Comparison of ENCODE assay signal across 16 cellular contexts in the genomic region with DNA sequence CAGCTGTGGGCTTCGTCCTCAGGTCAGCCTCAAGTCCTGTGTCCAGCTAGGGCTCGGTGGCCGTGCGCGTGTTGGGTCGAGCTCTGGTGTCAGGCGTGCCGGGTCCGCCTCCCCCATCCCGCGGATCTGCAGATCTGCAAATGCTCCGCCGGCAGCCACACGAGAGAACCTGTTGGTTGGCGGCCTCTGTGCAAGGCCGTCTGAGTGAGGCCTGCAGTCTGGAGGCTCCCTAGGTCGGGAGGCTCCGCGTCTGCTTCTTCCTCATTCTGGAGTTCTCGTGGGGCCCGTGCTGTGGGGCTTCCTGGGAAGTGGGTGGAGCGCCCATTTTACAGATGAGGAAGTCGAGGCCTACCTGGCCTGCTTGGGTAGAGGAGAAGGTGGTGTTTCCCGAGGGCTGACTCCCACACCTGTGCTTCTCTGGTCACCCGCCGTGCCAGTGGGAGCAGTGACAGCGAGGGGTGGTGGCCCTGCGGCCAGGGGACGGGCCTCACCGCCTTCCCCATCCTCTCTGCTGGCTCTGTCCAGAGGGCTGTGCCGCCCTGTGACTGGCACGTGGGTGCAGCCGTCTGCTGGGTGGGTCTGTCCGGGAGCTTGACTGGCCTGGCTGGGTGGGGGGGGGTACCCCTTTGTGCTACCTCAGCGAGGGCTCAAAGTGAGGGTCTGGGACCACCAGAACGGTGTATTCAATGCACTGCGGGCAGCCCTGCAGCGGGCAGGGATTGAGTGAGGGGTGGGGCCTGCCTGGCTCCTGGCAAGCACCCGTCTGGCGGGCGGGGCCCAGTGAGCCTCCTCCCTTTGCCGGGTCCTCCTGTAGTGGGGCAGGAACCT. TPM values are rescaled to one million over a fixed set of nuclear protein-coding genes. Genes with fewer than 3 reads are reported as not detected.
DNase-seq lines count a peak whose midpoint lies in the region; ATAC-seq and TF ChIP-seq lines count a peak whose summit lies in the region.
"Had no signal": no experiment of that assay in that cellular context is flagged by ENCODE, and none has a peak within 500 bp of the region (broad histone marks: within the 10 kb centered on the region; RNA-seq: fewer than 3 reads in every experiment).

No MANE protein-coding gene starts in this region.

- H3K4me3 ChIP-seq in OCI-LY7 (ENCODE audit: low read depth, low read length, poor library complexity, severe bottlenecking) = no peak overlapping the region
- peak overlapping the region in 4 of 8 donors; percentile 8 to 92 (median 78) for H3K4me3 ChIP-seq in spleen
- no peak overlapping the region for H3K4me3 ChIP-seq in left ventricle myocardium inferior
- H3K4me3 ChIP-seq: pancreas, PC-9 had no signal

- no peaks in the 10 kb centered on the region for H3K9me3 Mint-ChIP-seq in activated CD4-positive, alpha-beta T cell treated with anti-CD3 and anti-CD28 coated beads, Interleukin-2, amount 10 ng/mL, durations not matched to agents 7 days and 5 days
- H3K9me3 Mint-ChIP-seq in effector memory CD8-positive, alpha-beta T cell = no peaks in the 10 kb centered on the region

- H3K27ac ChIP-seq in OCI-LY7 (ENCODE audit: low read depth, low read length, poor library complexity, severe bottlenecking) (no peak overlapping the region), spleen (peak overlapping the region in 5 of 8 donors; percentile 97 to 99 (median 99)), left ventricle myocardium inferior (replicated peaks) (no peak overlapping the region)
- H3K27ac ChIP-seq: pancreas, PC-9 had no signal

- H4K20me1 ChIP-seq in OCI-LY7 (ENCODE audit: insufficient read depth, low read length) = no peaks in the 10 kb centered on the region; the same call in 1 of the 2 replicates

- no peaks in the 10 kb centered on the region for H3K27me3 ChIP-seq in spleen (replicated peaks in 1 of 7)
- no peaks in the 10 kb centered on the region for H3K27me3 ChIP-seq in left ventricle myocardium inferior (ENCODE audit: low read depth)
- H3K27me3 ChIP-seq: pancreas had no signal

- 72 to 86% (median 81%) methylated on average over 30 to 42 of the region's 42 CpGs for WGBS in spleen, 5 donors

- ATAC-seq in effector memory CD8-positive, alpha-beta T cell (replicated peaks) = no peak
- ATAC-seq: pancreas had no signal

- TF ChIP-seq CTCF in OCI-LY7 (conservative IDR thresholded peaks at IDR 0.05; ENCODE audit: low read length) = no peak
- no peak for TF ChIP-seq CTCF in spleen (IDR thresholded peaks at IDR 0.05 in 8 of 11, conservative IDR thresholded peaks at IDR 0.05 in 3 of 11)
- TF ChIP-seq CTCF in left ventricle myocardium inferior (IDR thresholded peaks at IDR 0.05; ENCODE audit: borderline replicate concordance) = no peak

- H3K36me3 Mint-ChIP-seq in activated CD4-positive, alpha-beta T cell treated with anti-CD3 and anti-CD28 coated beads, Interleukin-2, amount 10 ng/mL, durations not matched to agents 7 days and 5 days (ENCODE audit: low read depth) = peaks cover 13% of the 10 kb centered on the region
- H3K36me3 Mint-ChIP-seq in effector memory CD8-positive, alpha-beta T cell (ENCODE audit: insufficient read depth) = peaks cover 55% of the 10 kb centered on the region

- H3K79me2 ChIP-seq in OCI-LY7 (ENCODE audit: insufficient read depth, low read depth, low read length) = peaks cover 55% of the 10 kb centered on the region

- H3K27ac Mint-ChIP-seq in activated CD4-positive, alpha-beta T cell treated with anti-CD3 and anti-CD28 coated beads, Interleukin-2, amount 10 ng/mL, durations not matched to agents 7 days and 5 days = peak overlapping the region; percentile 31
- H3K27ac Mint-ChIP-seq in effector memory CD8-positive, alpha-beta T cell = peak overlapping the region; percentile 96 to 98

- POLR2A ChIA-PET in activated CD4-positive, alpha-beta T cell treated with anti-CD3 and anti-CD28 coated beads, Interleukin-2, amount 10 ng/mL, durations not matched to agents 7 days and 5 days (lab: Charles Lee) = no interaction called here
- POLR2A ChIA-PET in OCI-LY7 (lab: Charles Lee) = no interaction called here

- intact Hi-C loops in OCI-LY7 (cut with micrococcal nuclease; ENCODE audit: unreplicated experiment) = no loop called here
- intact Hi-C loops in spleen (cut with DNase I; ENCODE audit: low total_unique reads) = no loop called here
- intact Hi-C loops in left ventricle myocardium inferior (cut with micrococcal nuclease) = no loop called here

- peaks cover 40% of the 10 kb centered on the region for H3K4me1 Mint-ChIP-seq in activated CD4-positive, alpha-beta T cell treated with anti-CD3 and anti-CD28 coated beads, Interleukin-2, amount 10 ng/mL, durations not matched to agents 7 days and 5 days
- peaks cover 35 to 37% of the 10 kb centered on the region in 2 donors for H3K4me1 Mint-ChIP-seq in effector memory CD8-positive, alpha-beta T cell (ENCODE audit: low read depth in 2 of 2)

- H3K4me1 ChIP-seq in OCI-LY7 (ENCODE audit: insufficient read depth, low read length, poor library complexity, severe bottlenecking) (peaks cover 27% of the 10 kb centered on the region), spleen (peaks cover 33 to 86% (median 77%) of the 10 kb centered on the region in 6 donors), left ventricle myocardium inferior (peaks cover 55% of the 10 kb centered on the region)

- no peaks in the 10 kb centered on the region for H3K27me3 Mint-ChIP-seq in activated CD4-positive, alpha-beta T cell treated with anti-CD3 and anti-CD28 coated beads, Interleukin-2, amount 10 ng/mL, durations not matched to agents 7 days and 5 days
- H3K27me3 Mint-ChIP-seq in effector memory CD8-positive, alpha-beta T cell = no peaks in the 10 kb centered on the region

- CTCF ChIA-PET in activated CD4-positive, alpha-beta T cell treated with anti-CD3 and anti-CD28 coated beads, Interleukin-2, amount 10 ng/mL, durations not matched to agents 7 days and 5 days (lab: Charles Lee) = interaction anchor here (0.6 to 1.4 kb wide), 3 partner anchors 74 to 447 kb away, joined by 3 to 5 read pairs (median 3); no protein-coding TSS in a partner anchor
- CTCF ChIA-PET in OCI-LY7 (lab: Charles Lee; ENCODE audit: unreplicated experiment) = no interaction called here

- H3K9me2 ChIP-seq in OCI-LY7 (ENCODE audit: insufficient read depth, low read length) = no peaks in the 10 kb centered on the region

- H3K9me3 ChIP-seq in OCI-LY7 (ENCODE audit: low read length) = no peaks in the 10 kb centered on the region
- no peaks in the 10 kb centered on the region for H3K9me3 ChIP-seq in spleen
- H3K9me3 ChIP-seq in left ventricle myocardium inferior (replicated peaks) = no peaks in the 10 kb centered on the region
- H3K9me3 ChIP-seq: pancreas had no signal

- no peak for TF ChIP-seq POLR2A in spleen (IDR thresholded peaks at IDR 0.05)

- H3K4me3 Mint-ChIP-seq in activated CD4-positive, alpha-beta T cell treated with anti-CD3 and anti-CD28 coated beads, Interleukin-2, amount 10 ng/mL, durations not matched to agents 7 days and 5 days = no peak overlapping the region
- H3K4me3 Mint-ChIP-seq in effector memory CD8-positive, alpha-beta T cell = peak overlapping the region; percentile 40 to 96

- no peak for DNase-seq in activated CD4-positive, alpha-beta T cell treated with anti-CD3 and anti-CD28 coated beads, Interleukin-2, amount 10 ng/mL, durations not matched to agents 7 days and 5 days
- no peak for DNase-seq in activated CD4-positive, alpha-beta T cell treated with anti-CD3 and anti-CD28 coated beads for 1 hour
- DNase-seq in OCI-LY7 (ENCODE audit: low spot score) = no peak
- no peak for DNase-seq in effector memory CD8-positive, alpha-beta T cell
- no peak for DNase-seq in spleen
- no peak for DNase-seq in dermis blood vessel endothelial cell
- no peak for DNase-seq in left ventricle myocardium inferior
- DNase-seq in NK-92 treated with Interleukin-12 subunit alpha and Interleukin-12 subunit beta, amount 100 ng/mL, for 24 hours (lab: John Stamatoyannopoulos, UW) = no peak
- DNase-seq: ACHN; foreskin melanocyte; IMR-90; kidney glomerular epithelial cell; NCI-H2081; PC-9; stimulated activated CD4-positive, alpha-beta T cell treated with anti-CD3 and anti-CD28 coated beads, Interleukin-1b, Interleukin-23, amount 100 ng/mL, for 48 hours had no signal

- BruUV-seq in OCI-LY7 (replicated peaks; lab: Mats Ljungman, UMichigan) = no TSS peak

- H3K36me3 ChIP-seq in OCI-LY7 (ENCODE audit: insufficient read depth, low read length) (peaks cover 8% of the 10 kb centered on the region), spleen (peaks cover 0 to 18% (median under 1%) of the 10 kb centered on the region in 6 donors), left ventricle myocardium inferior (no peaks in the 10 kb centered on the region)
- H3K36me3 ChIP-seq: pancreas had no signal

- H2AFZ ChIP-seq in OCI-LY7 (ENCODE audit: low read length) = no peak overlapping the region
- H2AFZ ChIP-seq: PC-9 had no signal

- H3K4me2 ChIP-seq in OCI-LY7 (ENCODE audit: low read length) = peak overlapping the region; percentile 89; the same call in 1 of the 2 replicates
- H3K4me2 ChIP-seq: PC-9 had no signal

RNA-seq across cellular contexts. Expression of a gene that starts 3.3 kb away (rescaled TPM):
- total RNA-seq in activated CD4-positive, alpha-beta T cell treated with anti-CD3 and anti-CD28 coated beads, Interleukin-2, amount 10 ng/mL, durations not matched to agents 7 days and 5 days = 100 to 1,000 TPM; 112 to 119 TPM
- total RNA-seq in OCI-LY7 (2014; rRNA removed; shearing (Covaris generic)) = 133 and 151 TPM in 2 replicates
- total RNA-seq in OCI-LY7 (2022) (95.9 TPM in 2 replicates), spleen (100 to 1,000 TPM in 3 of 7 donors, 10 to 100 TPM in 4; 72.2 to 115 (median 88.6) TPM), dermis blood vessel endothelial cell (73.9 and 125 TPM in 2 replicates), left ventricle myocardium inferior (24.5 TPM)
- 100 to 1,000 TPM in 1 of 3 donors, 10 to 100 TPM in 2; 52.5 to 120 (median 99.1) TPM for polyA plus RNA-seq in spleen

RNA-seq across cellular contexts. Expression of a gene that starts 39.1 kb away (rescaled TPM):
- 10 to 100 TPM; 10.6 to 13.3 TPM for total RNA-seq in activated CD4-positive, alpha-beta T cell treated with anti-CD3 and anti-CD28 coated beads, Interleukin-2, amount 10 ng/mL, durations not matched to agents 7 days and 5 days
- 5.6 and 7.9 TPM in 2 replicates for total RNA-seq in OCI-LY7 (2014; rRNA removed; shearing (Covaris generic))
- 13.1 and 16.4 TPM in 2 replicates for total RNA-seq in OCI-LY7 (2022)
- 10 to 100 TPM in 2 of 7 donors, 1 to 10 TPM in 5; 6.4 to 11.0 (median 8.3) TPM for total RNA-seq in spleen
- 1 to 10 TPM; 3.2 to 9.4 (median 4.0) TPM for polyA plus RNA-seq in spleen
- total RNA-seq in dermis blood vessel endothelial cell = 5.8 and 6.2 TPM in 2 replicates
- 1.8 TPM for total RNA-seq in left ventricle myocardium inferior

RNA-seq across cellular contexts. Expression of a gene that starts 39.1 kb away (rescaled TPM):
- total RNA-seq in activated CD4-positive, alpha-beta T cell treated with anti-CD3 and anti-CD28 coated beads, Interleukin-2, amount 10 ng/mL, durations not matched to agents 7 days and 5 days = 10 to 100 TPM; 27.5 to 37.9 TPM
- 13.4 and 21.3 TPM in 2 replicates for total RNA-seq in OCI-LY7 (2014; rRNA removed; shearing (Covaris generic))
- 46.4 and 49.9 TPM in 2 replicates for total RNA-seq in OCI-LY7 (2022)
- total RNA-seq in spleen = 10 to 100 TPM; 45.4 to 92.2 (median 53.6) TPM
- 10 to 100 TPM; 13.0 to 29.9 (median 17.9) TPM for polyA plus RNA-seq in spleen
- 34.7 and 56.1 TPM in 2 replicates for total RNA-seq in dermis blood vessel endothelial cell
- total RNA-seq in left ventricle myocardium inferior = 16.2 TPM

RNA-seq across cellular contexts. Expression of a gene that starts 59.0 kb away (rescaled TPM):
- total RNA-seq in activated CD4-positive, alpha-beta T cell treated with anti-CD3 and anti-CD28 coated beads, Interleukin-2, amount 10 ng/mL, durations not matched to agents 7 days and 5 days = 100 to 1,000 TPM; 180 TPM
- 98.7 and 130 TPM in 2 replicates for total RNA-seq in OCI-LY7 (2014; rRNA removed; shearing (Covaris generic))
- total RNA-seq in OCI-LY7 (2022) (64.2 and 71.3 TPM in 2 replicates), spleen (100 to 1,000 TPM in 2 of 7 donors, 10 to 100 TPM in 5; 73.4 to 104 (median 83.0) TPM), dermis blood vessel endothelial cell (111 and 142 TPM in 2 replicates), left ventricle myocardium inferior (55.6 TPM)
- polyA plus RNA-seq in spleen = 100 to 1,000 TPM in 1 of 3 donors, 10 to 100 TPM in 2; 80.4 to 107 (median 88.1) TPM

Comparison
In these comparisons a context has a peak if more than half of its experiments do, and no peak if none do; other contexts are left out.
1. H3K27ac ChIP-seq: peak in spleen (5 of 8); none in OCI-LY7 (single experiment) and left ventricle myocardium inferior (single experiment).